2 cellular contexts compared by ENCODE assay signal in genomic region chr5:36978196-36978595, GRCh38.
A peak's percentile ranks its signal among the peaks of the same experiment; 100 is the strongest.
TF ChIP-seq lines count a peak whose summit lies in the region.

No MANE protein-coding gene starts in this region.

TF ChIP-seq in HEK293, 187 proteins besides CTCF, POLR2A, EP300 and RAD21:
- TF ChIP-seq ZNF76 (tag by site-specific recombination; IDR thresholded peaks at IDR 0.05; ENCODE audit: borderline replicate concordance, low read depth) (no peak), ZNF645 (tag by site-specific recombination; IDR thresholded peaks at IDR 0.05) (no peak), ZNF658 (tag by site-specific recombination; IDR thresholded peaks at IDR 0.05) (no peak), ZNF292 (tag by site-specific recombination; IDR thresholded peaks at IDR 0.05; ENCODE audit: borderline replicate concordance, low read depth) (no peak), FEZF1 (tag by site-specific recombination; IDR thresholded peaks at IDR 0.05) (no peak), SETDB1 (IDR thresholded peaks at IDR 0.05; ENCODE audit: insufficient read length, low read length) (peak; percentile 24), ZNF280D (tag by site-specific recombination; IDR thresholded peaks at IDR 0.05) (no peak), ZNF530 (tag by site-specific recombination; IDR thresholded peaks at IDR 0.05; ENCODE audit: low read depth) (no peak), ZSCAN30 (tag by site-specific recombination; IDR thresholded peaks at IDR 0.05) (no peak), RBAK (tag by site-specific recombination; IDR thresholded peaks at IDR 0.05) (no peak), ZNF610 (tag by site-specific recombination; IDR thresholded peaks at IDR 0.05; ENCODE audit: borderline replicate concordance) (0 out of 2 replicates have a peak, but pooled peaks have one; percentile 40), ZBTB11 (tag by site-specific recombination; conservative IDR thresholded peaks at IDR 0.05; ENCODE audit: low read depth) (no peak), ZNF404 (tag by site-specific recombination; IDR thresholded peaks at IDR 0.05) (no peak)

TF ChIP-seq in K562, 482 proteins besides CTCF, POLR2A, EP300 and RAD21:
- TF ChIP-seq ZNF316 (IDR thresholded peaks at IDR 0.05) (no peak), IRF9 (tag; IDR thresholded peaks at IDR 0.05) (0 out of 2 replicates have a peak, but pooled peaks have one; percentile 14), ZNF263 (CRISPR knock-in tag; IDR thresholded peaks at IDR 0.05; ENCODE audit: borderline replicate concordance) (no peak), AFF1 (IDR thresholded peaks at IDR 0.05; ENCODE audit: low read depth in 1 of 2, partially characterized antibody in 2 of 2) (peak in 1 of 2 experiments; percentile 99), ZNF655 (CRISPR knock-in tag; IDR thresholded peaks at IDR 0.05) (no peak), CGGBP1 (CRISPR knock-in tag; IDR thresholded peaks at IDR 0.05) (no peak)
